ENCODE assay signal across 1 cellular context in genomic region chr2:130355578-130356431, GRCh38.
TF ChIP-seq lines count a peak whose summit lies in the region.

TSS of gene PTPN18 (plus strand) at chr2:130356056. CDS start at chr2:130356108, 52 bp downstream.

TF ChIP-seq in HepG2, 621 proteins besides CTCF, POLR2A, EP300 and RAD21 (continued from another document and continues in another):
- TF ChIP-seq ZMAT5 (CRISPR knock-in tag; IDR thresholded peaks at IDR 0.05; ENCODE audit: borderline replicate concordance, low read depth) = no peak
- peak; percentile 89 for TF ChIP-seq RNF2 (conservative IDR thresholded peaks at IDR 0.05; ENCODE audit: low read depth)
- TF ChIP-seq ZNF850 (CRISPR knock-in tag; conservative IDR thresholded peaks at IDR 0.05) = peak; percentile 68; the same call in 1 of the 2 replicates
- no peak for TF ChIP-seq ZNF484 (CRISPR knock-in tag; IDR thresholded peaks at IDR 0.05; ENCODE audit: borderline replicate concordance, low read depth)
- TF ChIP-seq RELA (CRISPR knock-in tag; IDR thresholded peaks at IDR 0.05) = no peak; the same call in 1 of the 2 replicates
- TF ChIP-seq ZNF18 (CRISPR knock-in tag; IDR thresholded peaks at IDR 0.05; ENCODE audit: insufficient replicate concordance) = peak; percentile 50
- TF ChIP-seq ZNF382 (CRISPR knock-in tag; IDR thresholded peaks at IDR 0.05; ENCODE audit: borderline replicate concordance) = no peak
- peak; percentile 86 for TF ChIP-seq ZNF883 (CRISPR knock-in tag; IDR thresholded peaks at IDR 0.05; ENCODE audit: not compliant biosample characterization)
- peak; percentile 83; the same call in 1 of the 2 replicates for TF ChIP-seq ZNF800 (CRISPR knock-in tag; IDR thresholded peaks at IDR 0.05)
- peak; percentile 51; the same call in 1 of the 2 replicates for TF ChIP-seq ZNF879 (CRISPR knock-in tag; IDR thresholded peaks at IDR 0.05)
- TF ChIP-seq HINFP (CRISPR knock-in tag; IDR thresholded peaks at IDR 0.05; ENCODE audit: low read depth) = no peak; the same call in 1 of the 2 replicates
- peak; percentile 46; the same call in 1 of the 2 replicates for TF ChIP-seq GFI1 (CRISPR knock-in tag; IDR thresholded peaks at IDR 0.05; ENCODE audit: borderline replicate concordance)
- TF ChIP-seq ZNF570 (CRISPR knock-in tag; IDR thresholded peaks at IDR 0.05; ENCODE audit: borderline replicate concordance) = no peak
- peak; percentile 86 for TF ChIP-seq ZBTB7B (CRISPR knock-in tag; IDR thresholded peaks at IDR 0.05)
- peak; percentile 62; the same call in 1 of the 2 replicates for TF ChIP-seq PRMT3 (CRISPR knock-in tag; IDR thresholded peaks at IDR 0.05; ENCODE audit: borderline replicate concordance, low read depth)
- TF ChIP-seq ZBED4 (CRISPR knock-in tag; IDR thresholded peaks at IDR 0.05; ENCODE audit: borderline replicate concordance) = peak; percentile 90
- TF ChIP-seq ZNF790 (CRISPR knock-in tag; IDR thresholded peaks at IDR 0.05; ENCODE audit: borderline replicate concordance) = peak; percentile 96; the same call in 1 of the 2 replicates
- TF ChIP-seq ZNF740 (CRISPR knock-in tag; IDR thresholded peaks at IDR 0.05) = peak; percentile 96
- peak; percentile 56 for TF ChIP-seq FOXO1 (CRISPR knock-in tag; IDR thresholded peaks at IDR 0.05)
- 0 out of 2 replicates have a peak, but pooled peaks have one; percentile 37 for TF ChIP-seq ZNF646 (CRISPR knock-in tag; IDR thresholded peaks at IDR 0.05)
- TF ChIP-seq ZNF598 (CRISPR knock-in tag; IDR thresholded peaks at IDR 0.05; ENCODE audit: borderline replicate concordance) = peak; percentile 75; the same call in 1 of the 2 replicates
- TF ChIP-seq ZNF773 (CRISPR knock-in tag; IDR thresholded peaks at IDR 0.05; ENCODE audit: borderline replicate concordance) = peak; percentile 74; the same call in 1 of the 2 replicates
- TF ChIP-seq ZXDC (CRISPR knock-in tag; IDR thresholded peaks at IDR 0.05) = peak; percentile 45; the same call in 1 of the 2 replicates
- TF ChIP-seq ZNF780A (CRISPR knock-in tag; IDR thresholded peaks at IDR 0.05) = peak; percentile 21; the same call in 1 of the 2 replicates
- peak; percentile 35; the same call in 1 of the 2 replicates for TF ChIP-seq STAT6 (CRISPR knock-in tag; IDR thresholded peaks at IDR 0.05; ENCODE audit: borderline replicate concordance)
- 0 out of 2 replicates have a peak, but pooled peaks have one; percentile 59 for TF ChIP-seq ZFAT (CRISPR knock-in tag; conservative IDR thresholded peaks at IDR 0.05)
- TF ChIP-seq HNRNPUL1 (IDR thresholded peaks at IDR 0.05; ENCODE audit: low read depth, low read length) = peak; percentile 56; the same call in 1 of the 2 replicates
- peak; percentile 69; the same call in 1 of the 2 replicates for TF ChIP-seq REPIN1 (CRISPR knock-in tag; IDR thresholded peaks at IDR 0.05; ENCODE audit: borderline replicate concordance, low read depth)
- 0 out of 2 replicates have a peak, but pooled peaks have one; percentile 48 for TF ChIP-seq DNMT1 (CRISPR knock-in tag; IDR thresholded peaks at IDR 0.05)
